ENCODE assay signal across 1 cellular context in the genomic region with DNA sequence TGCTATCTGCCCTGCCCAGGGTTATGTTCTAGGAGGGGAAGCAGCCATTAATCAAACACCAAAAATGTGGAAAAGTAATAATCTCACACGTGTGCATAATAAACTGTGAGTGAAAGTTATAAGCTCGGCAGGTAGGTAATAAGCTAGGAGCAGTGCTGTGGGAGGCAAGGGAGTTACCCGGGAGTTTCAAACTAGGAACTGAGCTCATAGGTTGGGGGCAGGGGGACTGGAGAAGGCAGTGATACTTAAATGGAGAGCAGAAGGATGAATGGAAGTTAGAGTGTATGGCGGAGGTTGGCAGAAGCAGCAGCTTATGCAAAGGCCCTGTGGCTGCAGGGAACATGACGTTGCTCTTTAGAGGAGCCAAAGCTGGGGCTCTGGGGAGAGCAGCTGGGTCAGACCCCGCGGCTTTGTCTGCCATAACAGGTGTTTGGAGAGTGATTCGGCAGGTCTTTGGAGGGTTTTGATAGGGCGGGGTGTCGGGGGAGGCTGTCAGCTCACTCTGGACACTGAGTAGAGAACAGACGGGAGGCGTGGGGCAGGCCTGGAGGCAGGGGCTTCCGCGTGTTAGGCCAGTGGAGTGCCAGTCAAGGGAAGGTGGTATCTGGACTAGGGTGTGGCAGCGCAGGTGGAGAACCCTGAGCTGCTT.
TF ChIP-seq lines count a peak whose summit lies in the region.

No MANE protein-coding gene starts in this region.

TF ChIP-seq in GM12878, 131 proteins besides CTCF, POLR2A, EP300 and RAD21:
- TF ChIP-seq, protein P1, sequence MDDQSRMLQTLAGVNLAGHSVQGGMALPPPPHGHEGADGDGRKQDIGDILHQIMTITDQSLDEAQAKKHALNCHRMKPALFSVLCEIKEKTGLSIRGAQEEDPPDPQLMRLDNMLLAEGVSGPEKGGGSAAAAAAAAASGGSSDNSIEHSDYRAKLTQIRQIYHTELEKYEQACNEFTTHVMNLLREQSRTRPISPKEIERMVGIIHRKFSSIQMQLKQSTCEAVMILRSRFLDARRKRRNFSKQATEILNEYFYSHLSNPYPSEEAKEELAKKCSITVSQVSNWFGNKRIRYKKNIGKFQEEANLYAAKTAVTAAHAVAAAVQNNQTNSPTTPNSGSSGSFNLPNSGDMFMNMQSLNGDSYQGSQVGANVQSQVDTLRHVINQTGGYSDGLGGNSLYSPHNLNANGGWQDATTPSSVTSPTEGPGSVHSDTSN (IDR thresholded peaks at IDR 0.05; ENCODE audit: insufficient replicate concordance, low read depth, low read length), result no peak
- TF ChIP-seq ZNF24 (IDR thresholded peaks at IDR 0.05) (no peak), GATAD2B (conservative IDR thresholded peaks at IDR 0.05; ENCODE audit: low read depth) (no peak), CREB1 (IDR thresholded peaks at IDR 0.05; ENCODE audit: low read depth) (no peak), ESRRA (IDR thresholded peaks at IDR 0.05; ENCODE audit: low read length) (no peak), TCF12 (IDR thresholded peaks at IDR 0.05; ENCODE audit: low read depth, low read length) (no peak)
- TF ChIP-seq, protein P2, sequence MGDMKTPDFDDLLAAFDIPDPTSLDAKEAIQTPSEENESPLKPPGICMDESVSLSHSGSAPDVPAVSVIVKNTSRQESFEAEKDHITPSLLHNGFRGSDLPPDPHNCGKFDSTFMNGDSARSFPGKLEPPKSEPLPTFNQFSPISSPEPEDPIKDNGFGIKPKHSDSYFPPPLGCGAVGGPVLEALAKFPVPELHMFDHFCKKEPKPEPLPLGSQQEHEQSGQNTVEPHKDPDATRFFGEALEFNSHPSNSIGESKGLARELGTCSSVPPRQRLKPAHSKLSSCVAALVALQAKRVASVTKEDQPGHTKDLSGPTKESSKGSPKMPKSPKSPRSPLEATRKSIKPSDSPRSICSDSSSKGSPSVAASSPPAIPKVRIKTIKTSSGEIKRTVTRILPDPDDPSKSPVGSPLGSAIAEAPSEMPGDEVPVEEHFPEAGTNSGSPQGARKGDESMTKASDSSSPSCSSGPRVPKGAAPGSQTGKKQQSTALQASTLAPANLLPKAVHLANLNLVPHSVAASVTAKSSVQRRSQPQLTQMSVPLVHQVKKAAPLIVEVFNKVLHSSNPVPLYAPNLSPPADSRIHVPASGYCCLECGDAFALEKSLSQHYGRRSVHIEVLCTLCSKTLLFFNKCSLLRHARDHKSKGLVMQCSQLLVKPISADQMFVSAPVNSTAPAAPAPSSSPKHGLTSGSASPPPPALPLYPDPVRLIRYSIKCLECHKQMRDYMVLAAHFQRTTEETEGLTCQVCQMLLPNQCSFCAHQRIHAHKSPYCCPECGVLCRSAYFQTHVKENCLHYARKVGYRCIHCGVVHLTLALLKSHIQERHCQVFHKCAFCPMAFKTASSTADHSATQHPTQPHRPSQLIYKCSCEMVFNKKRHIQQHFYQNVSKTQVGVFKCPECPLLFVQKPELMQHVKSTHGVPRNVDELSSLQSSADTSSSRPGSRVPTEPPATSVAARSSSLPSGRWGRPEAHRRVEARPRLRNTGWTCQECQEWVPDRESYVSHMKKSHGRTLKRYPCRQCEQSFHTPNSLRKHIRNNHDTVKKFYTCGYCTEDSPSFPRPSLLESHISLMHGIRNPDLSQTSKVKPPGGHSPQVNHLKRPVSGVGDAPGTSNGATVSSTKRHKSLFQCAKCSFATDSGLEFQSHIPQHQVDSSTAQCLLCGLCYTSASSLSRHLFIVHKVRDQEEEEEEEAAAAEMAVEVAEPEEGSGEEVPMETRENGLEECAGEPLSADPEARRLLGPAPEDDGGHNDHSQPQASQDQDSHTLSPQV (IDR thresholded peaks at IDR 0.05), result no peak
